16 cellular contexts compared by ENCODE assay signal in the genomic region with DNA sequence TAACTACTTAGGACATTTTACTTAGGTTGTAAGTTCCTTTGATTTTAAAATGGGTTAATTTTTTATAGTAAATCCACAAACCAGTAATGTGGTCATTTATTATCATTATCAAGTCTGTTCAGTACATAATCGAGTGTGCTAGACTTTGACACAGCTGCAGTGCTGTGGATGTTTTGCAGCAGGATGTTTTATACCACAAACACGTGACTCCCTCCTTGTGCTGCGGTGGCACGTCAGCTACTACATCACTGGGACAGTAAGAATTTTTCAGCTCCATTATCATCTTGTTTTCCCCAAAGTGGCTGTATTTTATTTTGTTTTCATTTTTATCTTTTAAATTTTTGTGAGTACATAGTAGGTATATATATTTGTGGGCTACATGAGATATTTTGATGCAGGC.
A peak's percentile ranks its signal among the peaks of the same experiment; 100 is the strongest.
DNase-seq lines count a peak whose midpoint lies in the region; ATAC-seq and TF ChIP-seq lines count a peak whose summit lies in the region.
"Had no signal": no experiment of that assay in that cellular context is flagged by ENCODE, and none has a peak within 500 bp of the region (broad histone marks: within the 10 kb centered on the region; RNA-seq: fewer than 3 reads in every experiment).

No MANE protein-coding gene starts in this region.

- H2BK20ac ChIP-seq in IMR-90 (ENCODE audit: low read depth, low read length) = no peak overlapping the region

- peaks cover 2% of the 10 kb centered on the region; the same call in 1 of the 2 replicates for H3K36me3 ChIP-seq in IMR-90 (ENCODE audit: control insufficient read depth, insufficient read depth, low read length)
- H3K36me3 ChIP-seq: neutrophil had no signal

- no peak overlapping the region for H3K14ac ChIP-seq in IMR-90 (replicated peaks; ENCODE audit: low read depth, low read length)

- POLR2A ChIA-PET in IMR-90 (lab: Charles Lee; ENCODE audit: unreplicated experiment) = no interaction called here
- POLR2A ChIA-PET in activated CD8-positive, alpha-beta T cell treated with anti-CD3 and anti-CD28 coated beads, Interleukin-2, amount 10 ng/mL, durations not matched to agents 7 days and 5 days (lab: Charles Lee) = no interaction called here

- CTCF ChIA-PET in activated naive CD4-positive, alpha-beta T cell treated with anti-CD3 and anti-CD28 coated beads for 36 hours (lab: Charles Lee) = no interaction called here
- CTCF ChIA-PET in IMR-90 (lab: Yijun Ruan, JAX) = no interaction called here
- CTCF ChIA-PET in activated CD8-positive, alpha-beta T cell treated with anti-CD3 and anti-CD28 coated beads, Interleukin-2, amount 10 ng/mL, durations not matched to agents 7 days and 5 days (lab: Charles Lee) = no interaction called here

- H3K56ac ChIP-seq in IMR-90 (ENCODE audit: extremely low read depth, insufficient read depth, low read length) = no peak overlapping the region

- H3K4me3 ChIP-seq in IMR-90 (ENCODE audit: insufficient read depth, low read depth, low read length) = no peak overlapping the region
- H3K4me3 ChIP-seq: SK-N-MC had no signal

- no peaks in the 10 kb centered on the region; a peak in 2 of 4 replicates for H3K79me1 ChIP-seq in IMR-90 (ENCODE audit: low read depth in 1 of 2, low read length in 2 of 2)

- H3K4me2 ChIP-seq in IMR-90 (ENCODE audit: low read depth, low read length) = no peak overlapping the region

- H3K9me1 ChIP-seq in IMR-90 (ENCODE audit: insufficient read depth, low read length) = peaks cover 6% of the 10 kb centered on the region

- no peak overlapping the region for H2AK9ac ChIP-seq in IMR-90 (replicated peaks; ENCODE audit: low read depth, low read length, poor library complexity)

- no peak overlapping the region for H3K27ac ChIP-seq in IMR-90 (ENCODE audit: insufficient read depth, low read length)
- H3K27ac ChIP-seq: neutrophil, SK-N-MC had no signal

- no CpG with 5 or more reads among the region's 4 CpGs for WGBS in IMR-90 (ENCODE audit: extremely low coverage in 2 of 2, insufficient read length in 1 of 2), 2 experiments

- H3K4me1 Mint-ChIP-seq in activated naive CD4-positive, alpha-beta T cell treated with anti-CD3 and anti-CD28 coated beads for 36 hours (ENCODE audit: low read depth) = peaks cover 7% of the 10 kb centered on the region
- H3K4me1 Mint-ChIP-seq in activated CD8-positive, alpha-beta T cell treated with anti-CD3 and anti-CD28 coated beads, Interleukin-2, amount 10 ng/mL, durations not matched to agents 7 days and 5 days (ENCODE audit: low read depth) = peaks cover 6% of the 10 kb centered on the region

- H2AK5ac ChIP-seq in IMR-90 (ENCODE audit: low read depth, low read length) = no peak overlapping the region

- H3K9me3 Mint-ChIP-seq in activated naive CD4-positive, alpha-beta T cell treated with anti-CD3 and anti-CD28 coated beads for 36 hours = no peaks in the 10 kb centered on the region
- H3K9me3 Mint-ChIP-seq in activated CD8-positive, alpha-beta T cell treated with anti-CD3 and anti-CD28 coated beads, Interleukin-2, amount 10 ng/mL, durations not matched to agents 7 days and 5 days (ENCODE audit: insufficient read depth) = no peaks in the 10 kb centered on the region

- H3K23ac ChIP-seq in IMR-90 (ENCODE audit: low read depth, low read length) = no peak overlapping the region

- no peak overlapping the region for H3K27ac Mint-ChIP-seq in activated naive CD4-positive, alpha-beta T cell treated with anti-CD3 and anti-CD28 coated beads for 36 hours
- H3K27ac Mint-ChIP-seq in activated CD8-positive, alpha-beta T cell treated with anti-CD3 and anti-CD28 coated beads, Interleukin-2, amount 10 ng/mL, durations not matched to agents 7 days and 5 days = no peak overlapping the region

- H3K27me3 ChIP-seq in IMR-90 (ENCODE audit: control insufficient read depth, insufficient read depth, low read length) = no peaks in the 10 kb centered on the region
- H3K27me3 ChIP-seq: neutrophil had no signal

- H2AFZ ChIP-seq in IMR-90 (replicated peaks; ENCODE audit: low read length, poor library complexity) = no peak overlapping the region

- no peaks in the 10 kb centered on the region for H4K20me1 ChIP-seq in IMR-90 (ENCODE audit: insufficient read depth, low read length)

- H3K4me1 ChIP-seq in IMR-90 (ENCODE audit: control insufficient read depth, insufficient read depth, low read length) = no peaks in the 10 kb centered on the region

- no peak overlapping the region for H3K9ac ChIP-seq in IMR-90 (ENCODE audit: low read depth, low read length)

- DNase-seq in activated naive CD4-positive, alpha-beta T cell treated with anti-CD3 and anti-CD28 coated beads for 36 hours = peak; percentile 13
- no peak for DNase-seq in activated naive CD4-positive, alpha-beta T cell treated with Interleukin-2 at 50 U/mL for 16 hours
- DNase-seq in IMR-90 (peak; percentile 77), EL (no peak), NAMALWA (ENCODE audit: low spot score) (no peak), SKM-1 treated with dmso at 0.1 percent for 144 hours (lab: John Stamatoyannopoulos, UW; ENCODE audit: unreplicated experiment) (no peak)
- peak; percentile 56 for DNase-seq in activated CD8-positive, alpha-beta T cell treated with anti-CD3 and anti-CD28 coated beads, Interleukin-2, amount 10 ng/mL, durations not matched to agents 7 days and 5 days
- DNase-seq in stimulated activated CD8-positive, alpha-beta memory T cell treated with anti-CD3 and anti-CD28 coated beads, Interleukin-15, amount 100 ng/mL, for 4 hours (ENCODE audit: low read depth in 2 of 2) = peak; percentile 8 to 9
- DNase-seq: amygdala, NCI-H1436 treated with DMSO at 0.1 percent for 48 hours, NCI-H2171 treated with DMSO at 0.1 percent for 48 hours, NCI-H82, retina had no signal

- H4K8ac ChIP-seq in IMR-90 (ENCODE audit: low read depth in 2 of 2, low read length in 2 of 2) = no peak overlapping the region

- dilution Hi-C loops in IMR-90 (cut with HindIII; ENCODE audit: low sequenced_read_pairs, unreplicated experiment) = no loop called here

- H4K91ac ChIP-seq in IMR-90 (ENCODE audit: insufficient read depth, low read depth, low read length) = no peak overlapping the region

- H3K36me3 Mint-ChIP-seq in activated naive CD4-positive, alpha-beta T cell treated with anti-CD3 and anti-CD28 coated beads for 36 hours (ENCODE audit: low read depth) = peaks cover 6% of the 10 kb centered on the region
- H3K36me3 Mint-ChIP-seq in activated CD8-positive, alpha-beta T cell treated with anti-CD3 and anti-CD28 coated beads, Interleukin-2, amount 10 ng/mL, durations not matched to agents 7 days and 5 days (ENCODE audit: low read depth) = peaks cover 12% of the 10 kb centered on the region

- no peaks in the 10 kb centered on the region for H3K9me3 ChIP-seq in IMR-90 (ENCODE audit: control insufficient read depth, insufficient read depth, low read length)
- H3K9me3 ChIP-seq: neutrophil had no signal

- in situ Hi-C loops in IMR-90 (cut with MboI; ENCODE audit: low sequenced_read_pairs) = no loop called here

- no peak overlapping the region for H3K18ac ChIP-seq in IMR-90 (ENCODE audit: low read depth, low read length)

- no TSS peak for BruUV-seq in IMR-90 (replicated peaks; lab: Mats Ljungman, UMichigan)

- no peak for TF ChIP-seq RAD21 in IMR-90 (IDR thresholded peaks at IDR 0.05; ENCODE audit: low read length)

- H2BK15ac ChIP-seq in IMR-90 (ENCODE audit: low read depth, low read length) = no peak overlapping the region

- no peak overlapping the region for H3K4me3 Mint-ChIP-seq in activated naive CD4-positive, alpha-beta T cell treated with anti-CD3 and anti-CD28 coated beads for 36 hours
- H3K4me3 Mint-ChIP-seq in activated CD8-positive, alpha-beta T cell treated with anti-CD3 and anti-CD28 coated beads, Interleukin-2, amount 10 ng/mL, durations not matched to agents 7 days and 5 days = no peak overlapping the region

- no peak for TF ChIP-seq CTCF in IMR-90 (conservative IDR thresholded peaks at IDR 0.05; ENCODE audit: low read depth, low read length)

- H2BK5ac ChIP-seq in IMR-90 (ENCODE audit: low read depth, low read length, poor library complexity, severe bottlenecking) = no peak overlapping the region

- H3K4ac ChIP-seq in IMR-90 (ENCODE audit: low read depth, low read length) = no peak overlapping the region

- no peak overlapping the region for H4K5ac ChIP-seq in IMR-90 (ENCODE audit: low read depth, low read length)

- TF ChIP-seq POLR2A in IMR-90 (IDR thresholded peaks at IDR 0.05; ENCODE audit: low read depth, low read length) = no peak

- no peaks in the 10 kb centered on the region for H3K27me3 Mint-ChIP-seq in activated naive CD4-positive, alpha-beta T cell treated with anti-CD3 and anti-CD28 coated beads for 36 hours (ENCODE audit: low read depth)
- H3K27me3 Mint-ChIP-seq in activated CD8-positive, alpha-beta T cell treated with anti-CD3 and anti-CD28 coated beads, Interleukin-2, amount 10 ng/mL, durations not matched to agents 7 days and 5 days (ENCODE audit: low read depth) = no peaks in the 10 kb centered on the region

- peak; percentile 46; the same call in 1 of the 2 replicates for ATAC-seq in IMR-90 (ENCODE audit: low read depth)
- peak; percentile 82 for ATAC-seq in activated CD8-positive, alpha-beta T cell treated with anti-CD3 and anti-CD28 coated beads, Interleukin-2, amount 10 ng/mL, durations not matched to agents 7 days and 5 days
- ATAC-seq: Panc1 had no signal

- intact Hi-C loops in activated naive CD4-positive, alpha-beta T cell treated with anti-CD3 and anti-CD28 coated beads for 36 hours (cut with micrococcal nuclease) = no loop called here
- intact Hi-C loops in IMR-90 (cut with micrococcal nuclease) = no loop called here

- no peak overlapping the region for H2BK120ac ChIP-seq in IMR-90 (ENCODE audit: low read depth, low read length)

TF ChIP-seq in IMR-90, 13 proteins besides CTCF, POLR2A, EP300 and RAD21:
- TF ChIP-seq BHLHE40 (IDR thresholded peaks at IDR 0.05; ENCODE audit: low read depth, low read length) (peak; percentile 62; the same call in 1 of the 2 replicates), CHD1 (IDR thresholded peaks at IDR 0.05; ENCODE audit: low read depth, low read length) (no peak)
- TF ChIP-seq, protein P1, sequence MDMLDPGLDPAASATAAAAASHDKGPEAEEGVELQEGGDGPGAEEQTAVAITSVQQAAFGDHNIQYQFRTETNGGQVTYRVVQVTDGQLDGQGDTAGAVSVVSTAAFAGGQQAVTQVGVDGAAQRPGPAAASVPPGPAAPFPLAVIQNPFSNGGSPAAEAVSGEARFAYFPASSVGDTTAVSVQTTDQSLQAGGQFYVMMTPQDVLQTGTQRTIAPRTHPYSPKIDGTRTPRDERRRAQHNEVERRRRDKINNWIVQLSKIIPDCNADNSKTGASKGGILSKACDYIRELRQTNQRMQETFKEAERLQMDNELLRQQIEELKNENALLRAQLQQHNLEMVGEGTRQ (IDR thresholded peaks at IDR 0.05; ENCODE audit: low read depth, low read length) = peak; percentile 66

Comparison
In these comparisons a context has a peak if more than half of its experiments do, and no peak if none do; other contexts are left out.
1. DNase-seq: peak in activated naive CD4-positive, alpha-beta T cell treated with anti-CD3 and anti-CD28 coated beads for 36 hours (single experiment), IMR-90 (single experiment), activated CD8-positive, alpha-beta T cell treated with anti-CD3 and anti-CD28 coated beads, Interleukin-2, amount 10 ng/mL, durations not matched to agents 7 days and 5 days (single experiment) and stimulated activated CD8-positive, alpha-beta memory T cell treated with anti-CD3 and anti-CD28 coated beads, Interleukin-15, amount 100 ng/mL, for 4 hours (2 of 2); none in activated naive CD4-positive, alpha-beta T cell treated with Interleukin-2 at 50 U/mL for 16 hours (single experiment), EL (single experiment), NAMALWA (single experiment) and SKM-1 treated with dmso at 0.1 percent for 144 hours (single experiment).